Comparison of ENCODE assay signal across 25 cellular contexts in genomic region chr2:141728886-141729285, GRCh38.
DNase-seq lines count a peak whose midpoint lies in the region; ATAC-seq and TF ChIP-seq lines count a peak whose summit lies in the region.
"Had no signal": no experiment of that assay in that cellular context is flagged by ENCODE, and none has a peak within 500 bp of the region (broad histone marks: within the 10 kb centered on the region; RNA-seq: fewer than 3 reads in every experiment).

No MANE protein-coding gene starts in this region.

- no peaks in the 10 kb centered on the region for H3K36me3 Mint-ChIP-seq in WTC11
- no peaks in the 10 kb centered on the region for H3K36me3 Mint-ChIP-seq in stimulated activated memory B cell treated with anti-CD40 and anti-IgM and Interleukin-4, amounts not matched to agents 10 μg/mL and 1 μg/mL and 100 μg/mL, for 72 hours
- H3K36me3 Mint-ChIP-seq in CD14-positive monocyte: no peaks in the 10 kb centered on the region
- H3K36me3 Mint-ChIP-seq in MCF 10A (ENCODE audit: insufficient read depth, unreplicated experiment): no peaks in the 10 kb centered on the region
- H3K36me3 Mint-ChIP-seq: activated CD8-positive, alpha-beta memory T cell treated with anti-CD3 and anti-CD28 coated beads, Interleukin-2, amount 10 ng/mL, durations not matched to agents 7 days and 5 days; activated naive CD4-positive, alpha-beta T cell treated with anti-CD3 and anti-CD28 coated beads, Interleukin-2, amount 50 U/mL, for 72 hours; naive B cell; type B pancreatic cell had no signal

- TF ChIP-seq CTCF in WTC11 (IDR thresholded peaks at IDR 0.05) (no peak), CD14-positive monocyte (IDR thresholded peaks at IDR 0.05) (no peak), MCF 10A (IDR thresholded peaks at IDR 0.05; ENCODE audit: unreplicated experiment) (no peak)

- H3K27ac Mint-ChIP-seq in WTC11: no peak overlapping the region
- H3K27ac Mint-ChIP-seq in stimulated activated memory B cell treated with anti-CD40 and anti-IgM and Interleukin-4, amounts not matched to agents 10 μg/mL and 1 μg/mL and 100 μg/mL, for 72 hours: no peak overlapping the region
- H3K27ac Mint-ChIP-seq in CD14-positive monocyte: no peak overlapping the region
- H3K27ac Mint-ChIP-seq in MCF 10A (ENCODE audit: low read depth, unreplicated experiment): no peak overlapping the region
- H3K27ac Mint-ChIP-seq: activated CD4-positive, alpha-beta T cell treated with anti-CD3 and anti-CD28 coated beads, Interleukin-2, amount 10 ng/mL, durations not matched to agents 7 days and 5 days; activated CD8-positive, alpha-beta memory T cell treated with anti-CD3 and anti-CD28 coated beads, Interleukin-2, amount 10 ng/mL, durations not matched to agents 7 days and 5 days; activated naive CD4-positive, alpha-beta T cell treated with anti-CD3 and anti-CD28 coated beads, Interleukin-2, amount 50 U/mL, for 72 hours; activated T-helper 1 cell treated with anti-CD3 and anti-CD28 coated beads, Interleukin-12 subunit alpha, Interleukin-12 subunit beta, Interleukin-2, Interleukin-4 antibody, amounts not matched to agents 30 ng/mL and 10 ng/mL and 1 ng/mL, durations not matched to agents 14 hours and 24 hours and 36 hours; naive B cell; T-helper 17 cell; type B pancreatic cell had no signal

- DNase-seq in NCI-H345 (lab: John Stamatoyannopoulos, UW): peak; percentile 6
- DNase-seq in NCI-H345 treated with DMSO at 0.1 percent for 48 hours (lab: John Stamatoyannopoulos, UW; ENCODE audit: unreplicated experiment): no peak
- DNase-seq in NCI-H2171 treated with DMSO at 0.1 percent for 48 hours (lab: John Stamatoyannopoulos, UW): peak; percentile 99
- no peak for DNase-seq in WTC11 (ENCODE audit: low spot score)
- DNase-seq in CD14-positive monocyte (ENCODE audit: low spot score): no peak
- DNase-seq in MCF 10A (ENCODE audit: unreplicated experiment): no peak
- DNase-seq: activated CD4-positive, alpha-beta T cell treated with anti-CD3 and anti-CD28 coated beads, Interleukin-2, amount 10 ng/mL, durations not matched to agents 7 days and 5 days; activated CD8-positive, alpha-beta memory T cell treated with anti-CD3 and anti-CD28 coated beads, Interleukin-2, amount 10 ng/mL, durations not matched to agents 7 days and 5 days; aorta; heart left ventricle; mesenchymal stem cell; naive B cell; NCI-H2029; NCI-H526; right lobe of liver; SHP77; stomach; T-helper 17 cell had no signal

- intact Hi-C loops in CD14-positive monocyte (cut with micrococcal nuclease) (no loop called here), MCF 10A (cut with micrococcal nuclease) (no loop called here)

- 0 out of 2 replicates have a peak, but pooled peaks cover 5% of the 10 kb centered on the region for H3K9me3 Mint-ChIP-seq in WTC11
- no peaks in the 10 kb centered on the region for H3K9me3 Mint-ChIP-seq in stimulated activated memory B cell treated with anti-CD40 and anti-IgM and Interleukin-4, amounts not matched to agents 10 μg/mL and 1 μg/mL and 100 μg/mL, for 72 hours
- H3K9me3 Mint-ChIP-seq in CD14-positive monocyte: peaks cover 0 to 10% (median 3%) of the 10 kb centered on the region in 7 donors
- no peaks in the 10 kb centered on the region for H3K9me3 Mint-ChIP-seq in MCF 10A (ENCODE audit: unreplicated experiment)
- H3K9me3 Mint-ChIP-seq: type B pancreatic cell had no signal

- CTCF ChIA-PET in WTC11 (lab: Charles Lee): no interaction called here
- CTCF ChIA-PET in MCF 10A (lab: Yijun Ruan, JAX): no interaction called here

- POLR2A ChIA-PET in WTC11 (lab: Charles Lee) (no interaction called here), MCF 10A (lab: Yijun Ruan, JAX) (no interaction called here)

- BruUV-seq in MCF 10A (replicated peaks; lab: Mats Ljungman, UMichigan): no TSS peak

- H3K27me3 Mint-ChIP-seq in WTC11 (ENCODE audit: low read depth): no peaks in the 10 kb centered on the region
- no peaks in the 10 kb centered on the region for H3K27me3 Mint-ChIP-seq in stimulated activated memory B cell treated with anti-CD40 and anti-IgM and Interleukin-4, amounts not matched to agents 10 μg/mL and 1 μg/mL and 100 μg/mL, for 72 hours
- no peaks in the 10 kb centered on the region for H3K27me3 Mint-ChIP-seq in CD14-positive monocyte (ENCODE audit: low read depth in 3 of 3)
- H3K27me3 Mint-ChIP-seq in MCF 10A (ENCODE audit: insufficient read depth, unreplicated experiment): peaks cover 47% of the 10 kb centered on the region
- H3K27me3 Mint-ChIP-seq: activated CD4-positive, alpha-beta T cell treated with anti-CD3 and anti-CD28 coated beads, Interleukin-2, amount 10 ng/mL, durations not matched to agents 7 days and 5 days; activated CD8-positive, alpha-beta memory T cell treated with anti-CD3 and anti-CD28 coated beads, Interleukin-2, amount 10 ng/mL, durations not matched to agents 7 days and 5 days; naive B cell; T-helper 17 cell; type B pancreatic cell had no signal

- ATAC-seq in WTC11: peak; percentile 62
- ATAC-seq in stimulated activated memory B cell treated with anti-CD40 and anti-IgM and Interleukin-4, amounts not matched to agents 10 μg/mL and 1 μg/mL and 100 μg/mL, for 72 hours: peak; percentile 47
- no peak for ATAC-seq in GM19452 (IDR thresholded peaks at IDR 0.05; ENCODE audit: unreplicated experiment)
- ATAC-seq: activated CD8-positive, alpha-beta memory T cell treated with anti-CD3 and anti-CD28 coated beads, Interleukin-2, amount 10 ng/mL, durations not matched to agents 7 days and 5 days; activated naive CD4-positive, alpha-beta T cell treated with anti-CD3 and anti-CD28 coated beads, Interleukin-2, amount 50 U/mL, for 72 hours; HCT116; heart left ventricle; K562; right lobe of liver; T-helper 17 cell had no signal

- H3K4me3 Mint-ChIP-seq in WTC11: no peak overlapping the region
- no peak overlapping the region for H3K4me3 Mint-ChIP-seq in stimulated activated memory B cell treated with anti-CD40 and anti-IgM and Interleukin-4, amounts not matched to agents 10 μg/mL and 1 μg/mL and 100 μg/mL, for 72 hours
- H3K4me3 Mint-ChIP-seq in CD14-positive monocyte: no peak overlapping the region
- H3K4me3 Mint-ChIP-seq in MCF 10A (ENCODE audit: unreplicated experiment): no peak overlapping the region
- H3K4me3 Mint-ChIP-seq: activated CD4-positive, alpha-beta T cell treated with anti-CD3 and anti-CD28 coated beads, Interleukin-2, amount 10 ng/mL, durations not matched to agents 7 days and 5 days; activated CD8-positive, alpha-beta memory T cell treated with anti-CD3 and anti-CD28 coated beads, Interleukin-2, amount 10 ng/mL, durations not matched to agents 7 days and 5 days; activated T-helper 1 cell treated with anti-CD3 and anti-CD28 coated beads, Interleukin-12 subunit alpha, Interleukin-12 subunit beta, Interleukin-2, Interleukin-4 antibody, amounts not matched to agents 30 ng/mL and 10 ng/mL and 1 ng/mL, durations not matched to agents 14 hours and 24 hours and 36 hours; naive B cell; T-helper 17 cell; type B pancreatic cell had no signal

- H3K4me1 Mint-ChIP-seq in WTC11 (peaks cover 26% of the 10 kb centered on the region), CD14-positive monocyte (no peaks in the 10 kb centered on the region), MCF 10A (ENCODE audit: insufficient read depth, unreplicated experiment) (no peaks in the 10 kb centered on the region)
- H3K4me1 Mint-ChIP-seq in stimulated activated memory B cell treated with anti-CD40 and anti-IgM and Interleukin-4, amounts not matched to agents 10 μg/mL and 1 μg/mL and 100 μg/mL, for 72 hours: no peaks in the 10 kb centered on the region
- H3K4me1 Mint-ChIP-seq: activated CD4-positive, alpha-beta T cell treated with anti-CD3 and anti-CD28 coated beads, Interleukin-2, amount 10 ng/mL, durations not matched to agents 7 days and 5 days; activated CD8-positive, alpha-beta memory T cell treated with anti-CD3 and anti-CD28 coated beads, Interleukin-2, amount 10 ng/mL, durations not matched to agents 7 days and 5 days; naive B cell; T-helper 17 cell had no signal

TF ChIP-seq in WTC11, 78 proteins besides CTCF, POLR2A, EP300 and RAD21 (continues in another document):
- TF ChIP-seq NFATC4 (CRISPR knock-in tag; IDR thresholded peaks at IDR 0.05): no peak
- TF ChIP-seq NFE2L1 (CRISPR knock-in tag; IDR thresholded peaks at IDR 0.05): no peak
- TF ChIP-seq KAT7 (CRISPR knock-in tag; IDR thresholded peaks at IDR 0.05; ENCODE audit: borderline replicate concordance): no peak
- TF ChIP-seq HMGA2 (CRISPR knock-in tag; IDR thresholded peaks at IDR 0.05): no peak
- no peak for TF ChIP-seq USF1 (CRISPR knock-in tag; IDR thresholded peaks at IDR 0.05)
- TF ChIP-seq TEAD4 (CRISPR knock-in tag; IDR thresholded peaks at IDR 0.05): no peak
- TF ChIP-seq FOXP1 (CRISPR knock-in tag; IDR thresholded peaks at IDR 0.05; ENCODE audit: borderline replicate concordance): no peak
- no peak for TF ChIP-seq ERG (CRISPR knock-in tag; IDR thresholded peaks at IDR 0.05)
- TF ChIP-seq IRF2 (CRISPR knock-in tag; IDR thresholded peaks at IDR 0.05; ENCODE audit: borderline replicate concordance, low read depth): no peak
- no peak for TF ChIP-seq IRF1 (CRISPR knock-in tag; IDR thresholded peaks at IDR 0.05)

Comparison
In these comparisons a context has a peak if more than half of its experiments do, and no peak if none do; other contexts are left out.
1. DNase-seq: peak in NCI-H345 (single experiment) and NCI-H2171 treated with DMSO at 0.1 percent for 48 hours (single experiment); none in NCI-H345 treated with DMSO at 0.1 percent for 48 hours (single experiment), WTC11 (single experiment), CD14-positive monocyte (single experiment) and MCF 10A (single experiment).